18 cellular contexts compared by ENCODE assay signal in genomic region chr18:54606835-54607212, GRCh38. TPM values are rescaled to one million over a fixed set of nuclear protein-coding genes. Genes with fewer than 3 reads are reported as not detected.
DNase-seq lines count a peak whose midpoint lies in the region; ATAC-seq, FAIRE-seq and TF ChIP-seq lines count a peak whose summit lies in the region.
"Had no signal": no experiment of that assay in that cellular context is flagged by ENCODE, and none has a peak within 500 bp of the region (broad histone marks: within the 10 kb centered on the region; RNA-seq: fewer than 3 reads in every experiment).

No MANE protein-coding gene starts in this region.

- H3K4me1 ChIP-seq in ES-I3 (ENCODE audit: insufficient read depth, low read length) (peaks cover 32% of the 10 kb centered on the region), iPS-18a (ENCODE audit: control insufficient read depth, low read depth, low read length) (peaks cover 35% of the 10 kb centered on the region), pancreas (peaks cover 0 to 13% (median 4%) of the 10 kb centered on the region in 3 donors)

- H3K9ac ChIP-seq in ES-I3 (ENCODE audit: low read depth, low read length) = peak overlapping the region; percentile 20
- no peak overlapping the region for H3K9ac ChIP-seq in iPS-18a (ENCODE audit: low read length)
- H3K9ac ChIP-seq: neural progenitor cell had no signal

- peak overlapping the region; percentile 10 for H3K4me3 Mint-ChIP-seq in WTC11
- H3K4me3 Mint-ChIP-seq: IgD-negative memory B cell; neural progenitor cell; stimulated activated naive CD8-positive, alpha-beta T cell treated with anti-CD3 and anti-CD28 coated beads, Interleukin-15, amount 100 ng/mL, for 72 hours had no signal

- H3K9me3 ChIP-seq in ES-I3 (ENCODE audit: control insufficient read depth, insufficient read depth, low read length) (no peaks in the 10 kb centered on the region), iPS-18a (ENCODE audit: control insufficient read depth, low read depth, low read length) (no peaks in the 10 kb centered on the region), pancreas (no peaks in the 10 kb centered on the region)

- WGBS in pancreas, 2 donors = 75 to 78% methylated on average over 9 of the region's 9 CpGs

- H3K27ac ChIP-seq in iPS-18a (ENCODE audit: low read length) (peak overlapping the region; percentile 72), pancreas (peak overlapping the region; percentile 75 to 89 (median 81))
- H3K27ac ChIP-seq: neural progenitor cell had no signal

- H3K27me3 ChIP-seq in iPS-18a (ENCODE audit: control insufficient read depth, insufficient read depth, low read length) (no peaks in the 10 kb centered on the region), pancreas (no peaks in the 10 kb centered on the region)
- H3K27me3 ChIP-seq: neural progenitor cell had no signal

- H3K27ac Mint-ChIP-seq in WTC11 = peak overlapping the region; percentile 99
- H3K27ac Mint-ChIP-seq: activated naive CD8-positive, alpha-beta T cell; CD8-positive, alpha-beta memory T cell; IgD-negative memory B cell; neural progenitor cell; stimulated activated naive CD8-positive, alpha-beta T cell treated with anti-CD3 and anti-CD28 coated beads, Interleukin-15, amount 100 ng/mL, for 72 hours had no signal

- H3K4me1 Mint-ChIP-seq in WTC11 = peaks cover 80% of the 10 kb centered on the region
- H3K4me1 Mint-ChIP-seq: CD8-positive, alpha-beta memory T cell; stimulated activated naive CD8-positive, alpha-beta T cell treated with anti-CD3 and anti-CD28 coated beads, Interleukin-15, amount 100 ng/mL, for 72 hours had no signal

- H3K4me3 ChIP-seq in iPS-18a (ENCODE audit: low read length) = no peak overlapping the region
- no peak overlapping the region for H3K4me3 ChIP-seq in pancreas
- H3K4me3 ChIP-seq: neural progenitor cell had no signal

- DNase-seq in WTC11 (ENCODE audit: low spot score) (peak; percentile 27), pancreas (peak in 4 of 6 donors; percentile 8 to 48 (median 12)), NCI-H1694 treated with DMSO at 0.1 percent for 48 hours (lab: John Stamatoyannopoulos, UW) (no peak), NCI-H2171 treated with DMSO at 0.1 percent for 48 hours (lab: John Stamatoyannopoulos, UW) (no peak)
- DNase-seq: activated T-cell treated with anti-CD3 and anti-CD28 coated beads, Interleukin-2, amount 50 U/mL, for 1 hour; CD8-positive, alpha-beta memory T cell; stimulated activated naive CD8-positive, alpha-beta T cell treated with anti-CD3 and anti-CD28 coated beads, Interleukin-15, amount 100 ng/mL, for 72 hours had no signal

- ATAC-seq in WTC11 = peak; percentile 77
- peak; percentile 30 to 64 (median 47) for ATAC-seq in pancreas
- ATAC-seq in HG03095 (IDR thresholded peaks at IDR 0.05; ENCODE audit: unreplicated experiment) = no peak
- no peak for ATAC-seq in HG02840 (IDR thresholded peaks at IDR 0.05; ENCODE audit: low FRiP score, unreplicated experiment)
- ATAC-seq: stimulated activated naive CD8-positive, alpha-beta T cell treated with anti-CD3 and anti-CD28 coated beads, Interleukin-15, amount 100 ng/mL, for 72 hours had no signal

- no peaks in the 10 kb centered on the region for H3K27me3 Mint-ChIP-seq in WTC11 (ENCODE audit: low read depth)
- H3K27me3 Mint-ChIP-seq: activated naive CD8-positive, alpha-beta T cell; IgD-negative memory B cell; stimulated activated naive CD8-positive, alpha-beta T cell treated with anti-CD3 and anti-CD28 coated beads, Interleukin-15, amount 100 ng/mL, for 72 hours had no signal

- no peaks in the 10 kb centered on the region for H3K36me3 ChIP-seq in ES-I3 (ENCODE audit: insufficient read depth, low read length)
- no peaks in the 10 kb centered on the region for H3K36me3 ChIP-seq in iPS-18a (ENCODE audit: control insufficient read depth, low read depth, low read length)
- no peaks in the 10 kb centered on the region for H3K36me3 ChIP-seq in pancreas
- H3K36me3 ChIP-seq: neural progenitor cell had no signal

- TF ChIP-seq CTCF in WTC11 (IDR thresholded peaks at IDR 0.05) = no peak
- no peak for TF ChIP-seq CTCF in pancreas (IDR thresholded peaks at IDR 0.05)

- H3K36me3 Mint-ChIP-seq in WTC11 = no peaks in the 10 kb centered on the region
- H3K36me3 Mint-ChIP-seq: activated naive CD8-positive, alpha-beta T cell; CD8-positive, alpha-beta memory T cell; IgD-negative memory B cell; neural progenitor cell had no signal

- intact Hi-C loops in pancreas (cut with DNase I) = no loop called here

- POLR2A ChIA-PET in WTC11 (lab: Charles Lee) = interaction anchor here (1.1 kb wide), 1 partner anchor 75 kb away, joined by 3 read pairs; no protein-coding TSS in a partner anchor

- H3K9me3 Mint-ChIP-seq in WTC11 = 0 out of 2 replicates have a peak, but pooled peaks cover 3% of the 10 kb centered on the region
- H3K9me3 Mint-ChIP-seq: CD8-positive, alpha-beta memory T cell; neural progenitor cell; stimulated activated naive CD8-positive, alpha-beta T cell treated with anti-CD3 and anti-CD28 coated beads, Interleukin-15, amount 100 ng/mL, for 72 hours had no signal

- CTCF ChIA-PET in WTC11 (lab: Charles Lee) = interaction anchor here (1.0 to 1.1 kb wide), 2 partner anchors 162 to 214 kb away, joined by 3 to 7 read pairs; no protein-coding TSS in a partner anchor

- FAIRE-seq in pancreas (lab: Jason Lieb, UNC) = no peak
- FAIRE-seq: G401.6, GM12892, TTC549 had no signal

TF ChIP-seq in WTC11, 78 proteins besides CTCF, POLR2A, EP300 and RAD21 (continues in another document):
- no peak for TF ChIP-seq HMGXB4 (CRISPR knock-in tag; IDR thresholded peaks at IDR 0.05)
- TF ChIP-seq AR (CRISPR knock-in tag; IDR thresholded peaks at IDR 0.05) = no peak
- no peak for TF ChIP-seq OVOL2 (CRISPR knock-in tag; IDR thresholded peaks at IDR 0.05; ENCODE audit: borderline replicate concordance)
- no peak for TF ChIP-seq MLX (CRISPR knock-in tag; IDR thresholded peaks at IDR 0.05)
- TF ChIP-seq ELF4 (CRISPR knock-in tag; IDR thresholded peaks at IDR 0.05; ENCODE audit: low read depth) = no peak
- TF ChIP-seq SMAD3 (CRISPR knock-in tag; IDR thresholded peaks at IDR 0.05; ENCODE audit: borderline replicate concordance) = no peak
- no peak for TF ChIP-seq MAX (CRISPR knock-in tag; IDR thresholded peaks at IDR 0.05)
- no peak for TF ChIP-seq PREB (CRISPR knock-in tag; IDR thresholded peaks at IDR 0.05; ENCODE audit: borderline replicate concordance)
- TF ChIP-seq GRHL2 (CRISPR knock-in tag; IDR thresholded peaks at IDR 0.05; ENCODE audit: insufficient replicate concordance, severe bottlenecking) = no peak
- no peak for TF ChIP-seq NR3C1 (CRISPR knock-in tag; conservative IDR thresholded peaks at IDR 0.05; ENCODE audit: low read depth)
- TF ChIP-seq ZNF423 (CRISPR knock-in tag; IDR thresholded peaks at IDR 0.05) = no peak

RNA-seq across cellular contexts. Expression of gene DYNAP, which starts 15.8 kb away (rescaled TPM):
- total RNA-seq in WTC11 (2021) (0.46 to 0.94 TPM (median 0.50 TPM) in 3 replicates), pancreas (not detected)
- not detected for polyA plus RNA-seq in pancreas
- total RNA-seq: CD8-positive, alpha-beta memory T cell; RPMI7951 had no signal
- polyA plus RNA-seq: CD8-positive, alpha-beta memory T cell; IgD-negative memory B cell had no signal

Comparison
In these comparisons a context has a peak if more than half of its experiments do, and no peak if none do; other contexts are left out.
1. ATAC-seq: peak in WTC11 (single experiment) and pancreas (4 of 4); none in HG03095 (single experiment) and HG02840 (single experiment).
2. DNase-seq: peak in WTC11 (single experiment) and pancreas (4 of 6); none in NCI-H1694 treated with DMSO at 0.1 percent for 48 hours (single experiment) and NCI-H2171 treated with DMSO at 0.1 percent for 48 hours (single experiment).